Comparison of ENCODE assay signal across 1 cellular context in genomic region chr9:124940894-124941688, GRCh38.
A peak's percentile ranks its signal among the peaks of the same experiment; 100 is the strongest.
TF ChIP-seq lines count a peak whose summit lies in the region.

Gene GOLGA1, minus strand, starts transcription at chr9:124941083. Its CDS starts 2,372 bp downstream, at chr9:124938711.

TF ChIP-seq in GM12878, 131 proteins besides CTCF, POLR2A, EP300 and RAD21 (continued from another document and continues in another):
- TF ChIP-seq CREB1 (IDR thresholded peaks at IDR 0.05; ENCODE audit: low read depth) (peak; percentile 98), SIX5 (IDR thresholded peaks at IDR 0.05; ENCODE audit: low read depth, low read length, severe bottlenecking) (peak; percentile 48), CREM (IDR thresholded peaks at IDR 0.05; ENCODE audit: low read depth) (peak; percentile 98), TCF3 (IDR thresholded peaks at IDR 0.05; ENCODE audit: borderline replicate concordance, insufficient read depth, low read depth, low read length) (peak; percentile 87; the same call in 1 of the 2 replicates), CUX1 (IDR thresholded peaks at IDR 0.05; ENCODE audit: insufficient replicate concordance, low read depth, low read length) (peak; percentile 12), CEBPB (IDR thresholded peaks at IDR 0.05; ENCODE audit: borderline replicate concordance in 1 of 2, low read depth in 2 of 2, low read length in 2 of 2) (no peak), RAD51 (IDR thresholded peaks at IDR 0.05) (no peak), MTA3 (IDR thresholded peaks at IDR 0.05; ENCODE audit: borderline replicate concordance, low read length) (no peak), JUNB (IDR thresholded peaks at IDR 0.05) (no peak), DPF2 (IDR thresholded peaks at IDR 0.05) (peak; percentile 60), YY1 (IDR thresholded peaks at IDR 0.05; ENCODE audit: low read depth, low read length) (peak; percentile 70; the same call in 1 of the 2 replicates), ELK1 (IDR thresholded peaks at IDR 0.05; ENCODE audit: low read depth, low read length) (peak; percentile 98), BCL3 (IDR thresholded peaks at IDR 0.05; ENCODE audit: borderline replicate concordance, insufficient read depth, low read depth, low read length, poor library complexity, severe bottlenecking) (peak; percentile 80), ZBTB40 (IDR thresholded peaks at IDR 0.05; ENCODE audit: borderline replicate concordance) (peak; percentile 86), EGR1 (IDR thresholded peaks at IDR 0.05; ENCODE audit: borderline replicate concordance in 1 of 2, low read depth in 2 of 2, low read length in 2 of 2) (no peak), CBX5 (IDR thresholded peaks at IDR 0.05; ENCODE audit: low read depth) (no peak), TAF1 (IDR thresholded peaks at IDR 0.05; ENCODE audit: borderline replicate concordance, low read depth, low read length) (peak; percentile 34; the same call in 1 of the 2 replicates), SMAD5 (IDR thresholded peaks at IDR 0.05; ENCODE audit: low read depth) (0 out of 2 replicates have a peak, but pooled peaks have one; percentile 48), JUND (IDR thresholded peaks at IDR 0.05; ENCODE audit: low read depth, low read length) (peak; percentile 45; the same call in 1 of the 2 replicates), ETV6 (conservative IDR thresholded peaks at IDR 0.05 in 1 of 2, IDR thresholded peaks at IDR 0.05 in 1 of 2; ENCODE audit: borderline replicate concordance in 1 of 2, low read depth in 1 of 2) (no peak; a peak in 1 of 4 replicates), HCFC1 (IDR thresholded peaks at IDR 0.05; ENCODE audit: low read length) (peak; percentile 76), NKRF (conservative IDR thresholded peaks at IDR 0.05) (peak; percentile 66), TCF12 (IDR thresholded peaks at IDR 0.05; ENCODE audit: low read depth, low read length) (peak; percentile 68; the same call in 1 of the 2 replicates), POLR2AphosphoS5 (IDR thresholded peaks at IDR 0.05; ENCODE audit: low read length) (peak; percentile 81; the same call in 1 of the 2 replicates), SRF (IDR thresholded peaks at IDR 0.05; ENCODE audit: low read depth in 2 of 2, low read length in 2 of 2) (peak; percentile 33 to 77; a peak in 2 of 4 replicates), RELA (IDR thresholded peaks at IDR 0.05; ENCODE audit: borderline replicate concordance, partially characterized antibody) (peak; percentile 73), SMARCA5 (IDR thresholded peaks at IDR 0.05) (peak; percentile 47; the same call in 1 of the 2 replicates), PAX5 (IDR thresholded peaks at IDR 0.05; ENCODE audit: borderline replicate concordance, low read depth, low read length) (peak; percentile 100), PML (IDR thresholded peaks at IDR 0.05; ENCODE audit: low read length) (peak; percentile 95), SUPT20H (IDR thresholded peaks at IDR 0.05; ENCODE audit: borderline replicate concordance, control insufficient read depth, low read depth, low read length) (no peak), FOXM1 (IDR thresholded peaks at IDR 0.05; ENCODE audit: low read depth, low read length) (0 out of 2 replicates have a peak, but pooled peaks have one; percentile 10), LARP7 (IDR thresholded peaks at IDR 0.05) (peak; percentile 76), BACH1 (IDR thresholded peaks at IDR 0.05; ENCODE audit: borderline replicate concordance) (peak; percentile 75), PBX3 (IDR thresholded peaks at IDR 0.05; ENCODE audit: insufficient replicate concordance, low read depth, low read length) (no peak), ZNF207 (IDR thresholded peaks at IDR 0.05; ENCODE audit: borderline replicate concordance) (no peak), POU2F2 (IDR thresholded peaks at IDR 0.05; ENCODE audit: borderline replicate concordance, low read depth, low read length) (peak; percentile 28; the same call in 1 of the 3 replicates), E4F1 (IDR thresholded peaks at IDR 0.05; ENCODE audit: borderline replicate concordance, partially characterized antibody) (peak; percentile 49), GABPA (IDR thresholded peaks at IDR 0.05; ENCODE audit: low read depth) (peak; percentile 89), TBL1XR1 (IDR thresholded peaks at IDR 0.05; ENCODE audit: low read depth, low read length) (peak; percentile 83; the same call in 1 of the 2 replicates), NR2C1 (IDR thresholded peaks at IDR 0.05) (peak; percentile 96), POLR2AphosphoS2 (IDR thresholded peaks at IDR 0.05; ENCODE audit: low read depth, low read length) (peak; percentile 67; the same call in 1 of the 2 replicates), SMAD1 (IDR thresholded peaks at IDR 0.05; ENCODE audit: low read depth, partially characterized antibody) (no peak)
